8 cellular contexts compared by ENCODE assay signal in genomic region chr12:54173066-54173726, GRCh38. TPM values are rescaled to one million over a fixed set of nuclear protein-coding genes. Genes with fewer than 3 reads are reported as not detected.
DNase-seq lines count a peak whose midpoint lies in the region; ATAC-seq and TF ChIP-seq lines count a peak whose summit lies in the region.

No MANE protein-coding gene starts in this region.

- no peak overlapping the region for H3K4me2 ChIP-seq in DND-41 (ENCODE audit: insufficient read depth, low read length)
- H3K4me2 ChIP-seq in fibroblast of lung (ENCODE audit: extremely low read depth, insufficient read depth, low read length) = peak overlapping the region; percentile 96
- H3K4me2 ChIP-seq in neural cell (ENCODE audit: low read length) = peak overlapping the region; percentile 65

- TF ChIP-seq EP300 in neural cell (conservative IDR thresholded peaks at IDR 0.05; ENCODE audit: poor library complexity, severe bottlenecking) = no peak

- no peaks in the 10 kb centered on the region for H3K9me2 ChIP-seq in neural cell (ENCODE audit: insufficient read depth, low read length)

- peaks cover 2% of the 10 kb centered on the region for H3K27me3 Mint-ChIP-seq in activated CD4-positive, alpha-beta memory T cell treated with anti-CD3 and anti-CD28 coated beads, Interleukin-2, amount 10 ng/mL, durations not matched to agents 7 days and 5 days
- peaks cover 15% of the 10 kb centered on the region for H3K27me3 Mint-ChIP-seq in chondrocyte (ENCODE audit: low read depth)

- H3K4me3 ChIP-seq in DND-41 (ENCODE audit: low read depth in 1 of 2, low read length in 2 of 2) (no peak overlapping the region), fibroblast of lung (replicated peaks in 1 of 4; ENCODE audit: control extremely low read depth in 1 of 4, insufficient read depth in 1 of 4, low read depth in 3 of 4, low read length in 4 of 4) (peak overlapping the region in 3 of 4 experiments; percentile 38 to 51 (median 44)), neural cell (ENCODE audit: low read length) (peak overlapping the region; percentile 73)

- no peaks in the 10 kb centered on the region for H3F3A ChIP-seq in neural cell (ENCODE audit: insufficient read depth, low read length, poor library complexity, severe bottlenecking)

- POLR2A ChIA-PET in activated CD4-positive, alpha-beta memory T cell treated with anti-CD3 and anti-CD28 coated beads, Interleukin-2, amount 10 ng/mL, durations not matched to agents 7 days and 5 days (lab: Charles Lee) = interaction anchor here (1.3 kb wide), 1 partner anchor 17 kb away, joined by 3 read pairs; no protein-coding TSS in a partner anchor

- peak; percentile 21 for TF ChIP-seq RAD21 in neural cell (conservative IDR thresholded peaks at IDR 0.05)

- no peaks in the 10 kb centered on the region for H3K4me1 ChIP-seq in DND-41 (ENCODE audit: insufficient read depth, low read length)
- no peaks in the 10 kb centered on the region for H3K4me1 ChIP-seq in fibroblast of lung (ENCODE audit: control insufficient read depth, extremely low read depth, insufficient read depth, low read length)

- H3K79me2 ChIP-seq in DND-41 (ENCODE audit: insufficient read depth, low read length) (no peaks in the 10 kb centered on the region), fibroblast of lung (ENCODE audit: control insufficient read depth, insufficient read depth, low read length) (no peaks in the 10 kb centered on the region), neural cell (replicated peaks; ENCODE audit: insufficient read depth, low read length) (no peaks in the 10 kb centered on the region)

- H3K36me3 ChIP-seq in DND-41 (ENCODE audit: insufficient read depth, low read length) = no peaks in the 10 kb centered on the region
- no peaks in the 10 kb centered on the region for H3K36me3 ChIP-seq in fibroblast of lung (ENCODE audit: control insufficient read depth, insufficient read depth, low read length)
- no peaks in the 10 kb centered on the region for H3K36me3 ChIP-seq in neural cell (ENCODE audit: insufficient read depth, low read length)

- no peak overlapping the region for H3K27ac ChIP-seq in DND-41 (ENCODE audit: low read length)
- H3K27ac ChIP-seq in fibroblast of lung (ENCODE audit: insufficient read depth, low read length) = no peak overlapping the region
- no peak overlapping the region for H3K27ac ChIP-seq in neural cell (ENCODE audit: low read length)

- no peak overlapping the region for H3K4me3 Mint-ChIP-seq in activated CD4-positive, alpha-beta memory T cell treated with anti-CD3 and anti-CD28 coated beads, Interleukin-2, amount 10 ng/mL, durations not matched to agents 7 days and 5 days
- no peak overlapping the region for H3K4me3 Mint-ChIP-seq in chondrocyte (ENCODE audit: unreplicated experiment)

- H4K20me1 ChIP-seq in DND-41 (ENCODE audit: insufficient read depth, low read length) = no peaks in the 10 kb centered on the region
- H4K20me1 ChIP-seq in fibroblast of lung (ENCODE audit: control insufficient read depth, extremely low read depth, insufficient read depth, low read length) = no peaks in the 10 kb centered on the region
- H4K20me1 ChIP-seq in neural cell (ENCODE audit: insufficient read depth) = no peaks in the 10 kb centered on the region

- H3K27ac Mint-ChIP-seq in activated CD4-positive, alpha-beta memory T cell treated with anti-CD3 and anti-CD28 coated beads, Interleukin-2, amount 10 ng/mL, durations not matched to agents 7 days and 5 days = no peak overlapping the region
- no peak overlapping the region for H3K27ac Mint-ChIP-seq in chondrocyte (ENCODE audit: unreplicated experiment)

- H3K36me3 Mint-ChIP-seq in activated CD4-positive, alpha-beta memory T cell treated with anti-CD3 and anti-CD28 coated beads, Interleukin-2, amount 10 ng/mL, durations not matched to agents 7 days and 5 days (ENCODE audit: low read depth) = no peaks in the 10 kb centered on the region
- no peaks in the 10 kb centered on the region for H3K36me3 Mint-ChIP-seq in chondrocyte (ENCODE audit: low read depth)

- H3K9ac ChIP-seq in DND-41 (ENCODE audit: low read depth, low read length) (no peak overlapping the region), fibroblast of lung (ENCODE audit: insufficient read depth, low read length) (no peak overlapping the region), neural cell (ENCODE audit: low read length) (peak overlapping the region; percentile 59)

- CTCF ChIA-PET in activated CD4-positive, alpha-beta memory T cell treated with anti-CD3 and anti-CD28 coated beads, Interleukin-2, amount 10 ng/mL, durations not matched to agents 7 days and 5 days (lab: Charles Lee) = interaction anchor here (0.8 to 6.1 kb wide), 4 partner anchors 17 to 155 kb away, joined by 3 to 28 read pairs (median 6); partner anchors contain the start of genes HOXC5 and SMUG1

- peak; percentile 29; the same call in 1 of the 3 replicates for ATAC-seq in DND-41 (ENCODE audit: insufficient read depth, low read depth)
- ATAC-seq in GM18861 (IDR thresholded peaks at IDR 0.05; ENCODE audit: unreplicated experiment) = no peak

- H2AFZ ChIP-seq in DND-41 (ENCODE audit: low read depth, low read length) = no peak overlapping the region
- peak overlapping the region; percentile 78 for H2AFZ ChIP-seq in fibroblast of lung (ENCODE audit: low read length)
- H2AFZ ChIP-seq in neural cell (ENCODE audit: low read depth, low read length) = peak overlapping the region; percentile 38

- TF ChIP-seq CTCF in DND-41 (IDR thresholded peaks at IDR 0.05; ENCODE audit: borderline replicate concordance, extremely low read depth, low read length, poor library complexity, severe bottlenecking) = no peak
- TF ChIP-seq CTCF in fibroblast of lung (conservative IDR thresholded peaks at IDR 0.05 in 1 of 2, IDR thresholded peaks at IDR 0.05 in 1 of 2; ENCODE audit: low read depth in 1 of 2, low read length in 2 of 2) = no peak
- no peak for TF ChIP-seq CTCF in neural cell (IDR thresholded peaks at IDR 0.05; ENCODE audit: poor library complexity, severe bottlenecking)
- no peak for TF ChIP-seq CTCF in chondrocyte (IDR thresholded peaks at IDR 0.05)

- H3K4me1 Mint-ChIP-seq in activated CD4-positive, alpha-beta memory T cell treated with anti-CD3 and anti-CD28 coated beads, Interleukin-2, amount 10 ng/mL, durations not matched to agents 7 days and 5 days = peaks cover 7% of the 10 kb centered on the region
- no peaks in the 10 kb centered on the region for H3K4me1 Mint-ChIP-seq in chondrocyte (ENCODE audit: low read depth)

- H3K9me3 Mint-ChIP-seq in activated CD4-positive, alpha-beta memory T cell treated with anti-CD3 and anti-CD28 coated beads, Interleukin-2, amount 10 ng/mL, durations not matched to agents 7 days and 5 days = no peaks in the 10 kb centered on the region
- no peaks in the 10 kb centered on the region for H3K9me3 Mint-ChIP-seq in chondrocyte (ENCODE audit: low read depth)

- DNase-seq in DND-41 (no peak), NCI-H1105 treated with DMSO at 0.1 percent for 48 hours (lab: John Stamatoyannopoulos, UW) (peak; percentile 45), fibroblast of lung (ENCODE audit: low read depth in 2 of 2) (peak; percentile 5 to 27), SW 1271 (lab: John Stamatoyannopoulos, UW) (no peak), chondrocyte (ENCODE audit: low spot score) (no peak)
- peak; percentile 34 for DNase-seq in activated CD4-positive, alpha-beta memory T cell treated with anti-CD3 and anti-CD28 coated beads, Interleukin-2, amount 10 ng/mL, durations not matched to agents 7 days and 5 days

- H3K9me3 ChIP-seq in DND-41 (ENCODE audit: insufficient read depth, low read length, severe bottlenecking) (no peaks in the 10 kb centered on the region), fibroblast of lung (ENCODE audit: control insufficient read depth, insufficient read depth, low read depth, low read length) (no peaks in the 10 kb centered on the region), neural cell (ENCODE audit: low read length) (no peaks in the 10 kb centered on the region)

- no peaks in the 10 kb centered on the region for H3K27me3 ChIP-seq in DND-41 (ENCODE audit: insufficient read depth, low read length, poor library complexity)
- peaks cover 17% of the 10 kb centered on the region for H3K27me3 ChIP-seq in fibroblast of lung (ENCODE audit: control insufficient read depth, insufficient read depth, low read length)
- peaks cover 42% of the 10 kb centered on the region for H3K27me3 ChIP-seq in neural cell (ENCODE audit: insufficient read depth, low read depth, low read length)

TF ChIP-seq in neural cell, 6 proteins besides CTCF, POLR2A, EP300 and RAD21 (continues in another document):
- TF ChIP-seq SMC3 (conservative IDR thresholded peaks at IDR 0.05; ENCODE audit: poor library complexity) (peak; percentile 14), EZH2 (IDR thresholded peaks at IDR 0.05; ENCODE audit: borderline replicate concordance, insufficient read depth, low read length, poor library complexity, severe bottlenecking) (no peak), TAF1 (IDR thresholded peaks at IDR 0.05; ENCODE audit: low read depth) (no peak), POLR2AphosphoS5 (IDR thresholded peaks at IDR 0.05) (peak; percentile 2)

RNA-seq across cellular contexts. Expression of gene SMUG1, which starts 15.6 kb away (rescaled TPM):
- total RNA-seq in activated CD4-positive, alpha-beta memory T cell treated with anti-CD3 and anti-CD28 coated beads, Interleukin-2, amount 10 ng/mL, durations not matched to agents 7 days and 5 days = 10 to 100 TPM; 25.7 to 27.9 TPM
- 24.1 and 34.7 TPM in 2 replicates for total RNA-seq in fibroblast of lung
- 22.5 and 23.7 TPM in 2 replicates for polyA plus RNA-seq in fibroblast of lung
- polyA plus RNA-seq in fibroblast of lung (2012) = 27.6 and 33.5 TPM in 2 replicates
- 44.7 and 50.9 TPM in 2 replicates for polyA minus RNA-seq in fibroblast of lung (ENCODE audit: low replicate concordance)
- 57.8 and 76.6 TPM in 2 replicates for polyA plus RNA-seq in neural cell
- polyA minus RNA-seq in neural cell = 45.6 and 54.0 TPM in 2 replicates
- 21.1 to 28.7 TPM (median 23.6 TPM) in 3 replicates for total RNA-seq in chondrocyte

Comparison
In these comparisons a context has a peak if more than half of its experiments do, and no peak if none do; other contexts are left out.
1. DNase-seq: peak in NCI-H1105 treated with DMSO at 0.1 percent for 48 hours (single experiment), activated CD4-positive, alpha-beta memory T cell treated with anti-CD3 and anti-CD28 coated beads, Interleukin-2, amount 10 ng/mL, durations not matched to agents 7 days and 5 days (single experiment) and fibroblast of lung (2 of 2); none in DND-41 (single experiment), SW 1271 (0 of 2) and chondrocyte (single experiment).
2. H3K4me3 ChIP-seq: peak in fibroblast of lung (3 of 4) and neural cell (single experiment); none in DND-41 (0 of 2).